10 cellular contexts compared by ENCODE assay signal in the genomic region with DNA sequence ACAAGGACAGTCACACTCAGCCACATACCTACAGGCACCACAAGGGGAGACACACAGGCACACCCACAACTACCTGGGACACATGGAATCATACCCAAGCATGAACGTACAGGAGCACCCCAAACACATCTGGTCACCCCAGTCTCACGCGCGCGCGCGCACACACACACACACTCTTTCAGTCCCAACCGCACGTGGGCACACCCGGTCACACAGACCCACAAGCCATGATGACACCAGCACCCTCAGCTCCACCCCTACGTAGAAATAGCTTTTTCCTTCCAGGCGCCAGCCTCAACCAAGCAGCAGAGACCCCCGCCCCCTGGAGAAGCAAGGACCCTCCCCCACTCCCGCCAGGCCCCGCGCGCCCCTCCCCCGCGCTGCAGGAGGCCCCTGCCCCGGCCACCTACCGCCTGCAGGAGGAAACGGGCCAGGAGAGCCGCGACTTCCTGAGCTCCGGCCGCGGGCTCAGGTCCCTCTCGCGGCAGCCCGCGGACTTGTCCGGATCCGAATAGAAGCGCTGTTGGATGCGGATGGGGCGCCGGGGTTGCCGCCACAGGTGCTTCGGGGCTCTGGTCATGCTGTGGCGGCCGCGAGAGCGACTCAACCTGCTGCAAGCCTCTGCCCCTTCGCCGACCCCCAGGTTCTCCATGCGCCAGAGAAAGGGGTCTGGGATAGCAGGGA. TPM values are rescaled to one million over a fixed set of nuclear protein-coding genes. Genes with fewer than 3 reads are reported as not detected.
DNase-seq lines count a peak whose midpoint lies in the region; ATAC-seq and TF ChIP-seq lines count a peak whose summit lies in the region.
"Had no signal": no experiment of that assay in that cellular context is flagged by ENCODE, and none has a peak within 500 bp of the region (broad histone marks: within the 10 kb centered on the region; RNA-seq: fewer than 3 reads in every experiment).

No MANE protein-coding gene starts in this region.

- H3K27ac Mint-ChIP-seq in T-helper 2 cell treated with Interferon-gamma antibody and Interleukin-4, amounts not matched to agents 5 μg/mL and 100 μg/mL, for 36 hours = no peak overlapping the region

- intact Hi-C loops in dorsolateral prefrontal cortex (cut with DNase I) = no loop called here

- H3K4me3 ChIP-seq in dorsolateral prefrontal cortex (peak overlapping the region in 55 of 59 donors; percentile 6 to 64 (median 43)), parathyroid adenoma (ENCODE audit: low read depth, low read length) (no peak overlapping the region)

- H3K27ac ChIP-seq in dorsolateral prefrontal cortex (peak overlapping the region in 4 of 59 donors; percentile 28 to 63 (median 54)), parathyroid adenoma (no peak overlapping the region)
- H3K27ac ChIP-seq: C4-2B had no signal

- DNase-seq in T-helper 2 cell treated with Interferon-gamma antibody and Interleukin-4, amounts not matched to agents 5 μg/mL and 100 μg/mL, for 36 hours (ENCODE audit: low spot score) = peak; percentile 27
- DNase-seq in T-helper 2 cell (no peak), NCI-H2196 (lab: John Stamatoyannopoulos, UW; ENCODE audit: unreplicated experiment) (peak; percentile 65), dorsolateral prefrontal cortex (peak in 2 of 10 donors; percentile 15 to 54), inferior parietal cortex (ENCODE audit: extremely low spot score) (no peak)
- no peak for DNase-seq in activated T-cell treated with anti-CD3 and anti-CD28 coated beads, Interleukin-2, amount 50 U/mL, for 48 hours
- DNase-seq: NCI-H774 had no signal

- H3K9me3 ChIP-seq in parathyroid adenoma (ENCODE audit: control insufficient read depth, low read length) = no peaks in the 10 kb centered on the region

- H3K27me3 Mint-ChIP-seq in T-helper 2 cell treated with Interferon-gamma antibody and Interleukin-4, amounts not matched to agents 5 μg/mL and 100 μg/mL, for 36 hours (ENCODE audit: low read depth) = peaks cover 34% of the 10 kb centered on the region

- ATAC-seq in HG03432 (IDR thresholded peaks at IDR 0.05; ENCODE audit: unreplicated experiment) = no peak

- TF ChIP-seq CTCF in dorsolateral prefrontal cortex (IDR thresholded peaks at IDR 0.05 in 54 of 56, conservative IDR thresholded peaks at IDR 0.05 in 2 of 56; ENCODE audit: low read depth in 1 of 56, partially characterized antibody in 56 of 56) (no peak), parathyroid adenoma (IDR thresholded peaks at IDR 0.05) (peak; percentile 30)

- no peak overlapping the region for H3K9ac ChIP-seq in parathyroid adenoma

- H2AFZ ChIP-seq in parathyroid adenoma = peak overlapping the region; percentile 36

- no peaks in the 10 kb centered on the region for H3K36me3 ChIP-seq in parathyroid adenoma (ENCODE audit: control insufficient read depth, insufficient read depth, low read length)

- H3K4me2 ChIP-seq in parathyroid adenoma (ENCODE audit: low read length) = no peak overlapping the region

- H3K36me3 Mint-ChIP-seq in T-helper 2 cell treated with Interferon-gamma antibody and Interleukin-4, amounts not matched to agents 5 μg/mL and 100 μg/mL, for 36 hours (ENCODE audit: low read depth) = no peaks in the 10 kb centered on the region

- H3K79me2 ChIP-seq in parathyroid adenoma = no peaks in the 10 kb centered on the region

- H3K4me1 Mint-ChIP-seq in T-helper 2 cell treated with Interferon-gamma antibody and Interleukin-4, amounts not matched to agents 5 μg/mL and 100 μg/mL, for 36 hours (ENCODE audit: low read depth) = peaks cover 2% of the 10 kb centered on the region

- no peaks in the 10 kb centered on the region for H3K4me1 ChIP-seq in parathyroid adenoma

- H3K27me3 ChIP-seq in dorsolateral prefrontal cortex (peaks cover 0 to 50% (median 21%) of the 10 kb centered on the region in 45 donors), parathyroid adenoma (ENCODE audit: control insufficient read depth, insufficient read depth, low read length) (no peaks in the 10 kb centered on the region)

- no peaks in the 10 kb centered on the region for H3K9me3 Mint-ChIP-seq in T-helper 2 cell treated with Interferon-gamma antibody and Interleukin-4, amounts not matched to agents 5 μg/mL and 100 μg/mL, for 36 hours

- H3K4me3 Mint-ChIP-seq in T-helper 2 cell treated with Interferon-gamma antibody and Interleukin-4, amounts not matched to agents 5 μg/mL and 100 μg/mL, for 36 hours = no peak overlapping the region

RNA-seq across cellular contexts. Expression of a gene that starts 6.4 kb away (rescaled TPM):
- 10 to 100 TPM in 12 of 120 experiments, 1 to 10 TPM in 107, under 1 TPM in 1; 0.81 to 14.6 (median 4.8) TPM for total RNA-seq in dorsolateral prefrontal cortex

RNA-seq across cellular contexts. Expression of a gene that starts 28.8 kb away (rescaled TPM):
- 100 to 1,000 TPM; 110 to 560 (median 402) TPM for total RNA-seq in dorsolateral prefrontal cortex

RNA-seq across cellular contexts. Expression of a gene that starts 39.7 kb away (rescaled TPM):
- 10 to 100 TPM in 12 of 120 experiments, 1 to 10 TPM in 108; 3.8 to 12.2 (median 7.5) TPM for total RNA-seq in dorsolateral prefrontal cortex

RNA-seq across cellular contexts. Expression of a gene that starts 41.6 kb away (rescaled TPM):
- 10 to 100 TPM in 1 of 120 experiments, 1 to 10 TPM in 119; 1.8 to 14.5 (median 4.1) TPM for total RNA-seq in dorsolateral prefrontal cortex

RNA-seq across cellular contexts. Expression of a gene that starts 48.7 kb away (rescaled TPM):
- 100 to 1,000 TPM; 163 to 440 (median 240) TPM for total RNA-seq in dorsolateral prefrontal cortex

Comparison
In these comparisons a context has a peak if more than half of its experiments do, and no peak if none do; other contexts are left out.
1. DNase-seq: peak in T-helper 2 cell treated with Interferon-gamma antibody and Interleukin-4, amounts not matched to agents 5 μg/mL and 100 μg/mL, for 36 hours (single experiment) and NCI-H2196 (single experiment); none in T-helper 2 cell (0 of 5), inferior parietal cortex (single experiment) and activated T-cell treated with anti-CD3 and anti-CD28 coated beads, Interleukin-2, amount 50 U/mL, for 48 hours (0 of 2).